11 cellular contexts compared by ENCODE assay signal in the genomic region with DNA sequence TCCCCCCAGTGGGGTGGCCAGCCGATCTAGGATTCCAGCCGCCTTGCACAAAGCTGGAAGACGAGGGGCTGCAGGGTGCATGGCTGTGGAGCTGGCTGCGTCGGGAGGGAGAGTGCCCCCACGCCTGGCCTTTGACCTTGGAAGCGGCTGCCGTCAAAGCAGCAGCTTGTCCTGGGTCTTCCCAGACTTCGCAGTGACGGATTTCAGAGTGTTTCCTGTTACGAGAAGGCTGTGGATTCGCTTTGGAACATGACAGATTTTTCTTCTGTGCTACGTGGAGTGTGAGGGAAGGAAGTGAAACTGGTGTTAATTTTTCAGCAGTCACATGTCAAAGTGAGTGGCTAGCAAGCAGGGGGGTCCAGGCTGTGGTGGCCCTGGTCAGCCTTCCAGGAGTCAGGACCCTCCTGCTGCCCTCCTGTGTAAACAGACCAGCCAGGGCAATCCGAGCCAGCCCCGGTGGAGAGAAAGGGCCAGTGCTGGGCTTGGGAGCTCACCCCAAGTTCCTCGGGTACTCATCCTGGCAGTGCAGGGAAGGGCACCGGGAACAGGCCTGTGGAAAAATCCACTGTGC.
DNase-seq lines count a peak whose midpoint lies in the region; ATAC-seq and TF ChIP-seq lines count a peak whose summit lies in the region.
"Had no signal": no experiment of that assay in that cellular context is flagged by ENCODE, and none has a peak within 500 bp of the region (broad histone marks: within the 10 kb centered on the region; RNA-seq: fewer than 3 reads in every experiment).

No MANE protein-coding gene starts in this region.

- no peak for TF ChIP-seq CTCF in choroid plexus epithelial cell (conservative IDR thresholded peaks at IDR 0.05; ENCODE audit: low read depth, low read length)
- no peak for TF ChIP-seq CTCF in type B pancreatic cell (conservative IDR thresholded peaks at IDR 0.05)
- TF ChIP-seq CTCF in HFFc6 (IDR thresholded peaks at IDR 0.05) = no peak

- H3K4me1 Mint-ChIP-seq in type B pancreatic cell (ENCODE audit: unreplicated experiment) = peaks cover 13% of the 10 kb centered on the region
- H3K4me1 Mint-ChIP-seq in HFFc6 (ENCODE audit: low read depth) = no peaks in the 10 kb centered on the region

- peak overlapping the region; percentile 15 for H3K4me3 ChIP-seq in choroid plexus epithelial cell (ENCODE audit: low read depth, low read length)
- H3K4me3 ChIP-seq in mucosa of rectum (ENCODE audit: low read length in 2 of 2) = peak overlapping the region; percentile 41 to 62

- no peaks in the 10 kb centered on the region for H3K9me3 Mint-ChIP-seq in type B pancreatic cell
- no peaks in the 10 kb centered on the region for H3K9me3 Mint-ChIP-seq in HFFc6
- H3K9me3 Mint-ChIP-seq: activated T-cell treated with anti-CD3 and anti-CD28 coated beads, Interleukin-2, amount 50 U/mL, for 4 hours had no signal

- H3K36me3 Mint-ChIP-seq in type B pancreatic cell = no peaks in the 10 kb centered on the region
- H3K36me3 Mint-ChIP-seq in HFFc6 (ENCODE audit: low read depth) = no peaks in the 10 kb centered on the region

- peak overlapping the region; percentile 14 to 21 for H3K9ac ChIP-seq in mucosa of rectum (ENCODE audit: low read depth in 1 of 2, low read length in 2 of 2)

- H3K27me3 ChIP-seq in mucosa of rectum (ENCODE audit: control insufficient read depth in 2 of 2, insufficient read depth in 2 of 2, low read length in 2 of 2) = no peaks in the 10 kb centered on the region

- peaks cover 4% of the 10 kb centered on the region for H3K27me3 Mint-ChIP-seq in type B pancreatic cell
- no peaks in the 10 kb centered on the region; the same call in none of the 2 replicates for H3K27me3 Mint-ChIP-seq in HFFc6 (ENCODE audit: insufficient read depth)

- no peaks in the 10 kb centered on the region for H3K36me3 ChIP-seq in mucosa of rectum (ENCODE audit: control insufficient read depth in 2 of 2, insufficient read depth in 2 of 2, low read length in 2 of 2)

- DNase-seq in NCI-H1092 treated with DMSO at 0.1 percent for 48 hours (lab: John Stamatoyannopoulos, UW) = peak; percentile 26
- DNase-seq in NCI-H1092 (lab: John Stamatoyannopoulos, UW) = no peak
- DNase-seq in choroid plexus epithelial cell (ENCODE audit: low read depth) = peak; percentile 35
- no peak for DNase-seq in type B pancreatic cell (ENCODE audit: extremely low spot score, unreplicated experiment)
- DNase-seq in stimulated activated naive CD8-positive, alpha-beta T cell treated with anti-CD3 and anti-CD28 coated beads, Interleukin-15, Interleukin-2, amounts not matched to agents 100 U/mL and 50 U/mL, for 24 hours = no peak
- no peak for DNase-seq in HFFc6
- no peak for DNase-seq in NCI-H82 treated with DMSO at 0.1 percent for 48 hours (lab: John Stamatoyannopoulos, UW; ENCODE audit: unreplicated experiment)
- DNase-seq: activated T-cell treated with anti-CD3 and anti-CD28 coated beads, Interleukin-2, amount 50 U/mL, for 4 hours; kidney glomerular epithelial cell had no signal

- H3K4me3 Mint-ChIP-seq in type B pancreatic cell = peak overlapping the region; percentile 31
- H3K4me3 Mint-ChIP-seq in HFFc6 = no peak overlapping the region
- H3K4me3 Mint-ChIP-seq: activated T-cell treated with anti-CD3 and anti-CD28 coated beads, Interleukin-2, amount 50 U/mL, for 4 hours had no signal

- H3K27ac ChIP-seq in mucosa of rectum (ENCODE audit: low read depth in 2 of 2, low read length in 2 of 2) = peak overlapping the region; percentile 25 to 61
- H3K27ac ChIP-seq: 22Rv1 had no signal

- peaks cover 12% of the 10 kb centered on the region in 2 donors for H3K4me1 ChIP-seq in mucosa of rectum (ENCODE audit: control insufficient read depth in 2 of 2, insufficient read depth in 2 of 2, low read length in 2 of 2)

- H3K27ac Mint-ChIP-seq in type B pancreatic cell (peak overlapping the region; percentile 70), HFFc6 (no peak overlapping the region)

- no peaks in the 10 kb centered on the region for H3K9me3 ChIP-seq in mucosa of rectum (ENCODE audit: control insufficient read depth in 2 of 2, low read length in 2 of 2)

- no peak for ATAC-seq in stimulated activated naive CD8-positive, alpha-beta T cell treated with anti-CD3 and anti-CD28 coated beads, Interleukin-15, Interleukin-2, amounts not matched to agents 100 U/mL and 50 U/mL, for 24 hours
- ATAC-seq: activated T-cell treated with anti-CD3 and anti-CD28 coated beads, Interleukin-2, amount 50 U/mL, for 4 hours had no signal

Comparison
In these comparisons a context has a peak if more than half of its experiments do, and no peak if none do; other contexts are left out.
1. DNase-seq: peak in NCI-H1092 treated with DMSO at 0.1 percent for 48 hours (single experiment) and choroid plexus epithelial cell (single experiment); none in NCI-H1092 (single experiment), type B pancreatic cell (single experiment), stimulated activated naive CD8-positive, alpha-beta T cell treated with anti-CD3 and anti-CD28 coated beads, Interleukin-15, Interleukin-2, amounts not matched to agents 100 U/mL and 50 U/mL, for 24 hours (single experiment), HFFc6 (single experiment) and NCI-H82 treated with DMSO at 0.1 percent for 48 hours (single experiment).